In genomic region chr20:32364554-32365208, GRCh38 we compare ENCODE assay signal across 15 cellular contexts. TPM values are rescaled to one million over a fixed set of nuclear protein-coding genes. Genes with fewer than 3 reads are reported as not detected.
DNase-seq lines count a peak whose midpoint lies in the region; ATAC-seq, FAIRE-seq and TF ChIP-seq lines count a peak whose summit lies in the region.
"Had no signal": no experiment of that assay in that cellular context is flagged by ENCODE, and none has a peak within 500 bp of the region (broad histone marks: within the 10 kb centered on the region; RNA-seq: fewer than 3 reads in every experiment).

No MANE protein-coding gene starts in this region.

- H3K4me1 ChIP-seq in HepG2 (ENCODE audit: insufficient read depth, low read length) (peaks cover 100% of the 10 kb centered on the region), right lobe of liver (peaks cover 0 to 73% (median 32%) of the 10 kb centered on the region in 4 donors), body of pancreas (peaks cover 96% of the 10 kb centered on the region)

- CTCF ChIA-PET in HepG2 (lab: Yijun Ruan, JAX; ENCODE audit: low intra/inter-chr PET ratio, low total read pairs) (no interaction called here), Calu3 (lab: Charles Lee) (no interaction called here)

- no peaks in the 10 kb centered on the region; a peak in 1 of 5 replicates for H3K27me3 ChIP-seq in HepG2 (ENCODE audit: control insufficient read depth in 1 of 2, insufficient read depth in 2 of 2, low read length in 2 of 2)
- no peaks in the 10 kb centered on the region for H3K27me3 ChIP-seq in right lobe of liver
- H3K27me3 ChIP-seq in body of pancreas = no peaks in the 10 kb centered on the region

- H3K4me3 Mint-ChIP-seq in type B pancreatic cell = no peak overlapping the region
- H3K4me3 Mint-ChIP-seq in Calu3 (ENCODE audit: low read depth, unreplicated experiment) = no peak overlapping the region

- no peaks in the 10 kb centered on the region for H3K9me3 ChIP-seq in HepG2 (ENCODE audit: low read length)
- no peaks in the 10 kb centered on the region for H3K9me3 ChIP-seq in right lobe of liver
- no peaks in the 10 kb centered on the region for H3K9me3 ChIP-seq in body of pancreas

- no peak for FAIRE-seq in HepG2 (lab: Jason Lieb, UNC)

- in situ Hi-C loops in HepG2 (cut with HindIII; ENCODE audit: extremely low pct_ligation_motif_present, low pct_unique_long_range_greater_than_20kb) = no loop called here

- WGBS in HepG2 (ENCODE audit: low lambda C conversion rate) = 80% methylated on average over 7 of the region's 7 CpGs
- WGBS in right lobe of liver (ENCODE audit: insufficient coverage, low coverage, low lambda C conversion rate, missing lambda C conversion rate) = 66% methylated on average over 6 of the region's 7 CpGs
- WGBS in body of pancreas, 2 donors = 46 to 59% methylated on average over 6 to 7 of the region's 7 CpGs

- peaks cover 11 to 24% of the 10 kb centered on the region in 2 experiments for H3K36me3 ChIP-seq in HepG2 (replicated peaks in 1 of 2; ENCODE audit: control insufficient read depth in 1 of 2, insufficient read depth in 2 of 2, low read length in 2 of 2)
- peaks cover 0 to 3% (median 0%) of the 10 kb centered on the region in 4 donors for H3K36me3 ChIP-seq in right lobe of liver
- no peaks in the 10 kb centered on the region for H3K36me3 ChIP-seq in body of pancreas (replicated peaks in 1 of 2; ENCODE audit: insufficient read depth in 1 of 2, low read depth in 2 of 2)

- intact Hi-C loops in HepG2 (cut with micrococcal nuclease; ENCODE audit: unreplicated experiment) (loop anchor here (5.0 kb wide), 1 partner anchor 37 kb away; no protein-coding TSS in a partner anchor), right lobe of liver (cut with DNase I) (no loop called here), body of pancreas (cut with DNase I) (loop anchor here (10.0 kb wide), 1 partner anchor 100 kb away; no protein-coding TSS in a partner anchor), Calu3 (cut with micrococcal nuclease; ENCODE audit: unreplicated experiment) (loop anchor here (5.0 kb wide), 1 partner anchor 48 kb away; no protein-coding TSS in a partner anchor)

- DNase-seq in HepG2 (ENCODE audit: low spot score) (no peak), right lobe of liver (no peak), NCI-H2171 treated with DMSO at 0.1 percent for 48 hours (lab: John Stamatoyannopoulos, UW) (peak; percentile 93), body of pancreas (no peak), type B pancreatic cell (ENCODE audit: extremely low spot score, unreplicated experiment) (no peak), AG08395 (ENCODE audit: low spot score) (no peak), Calu3 (no peak)
- DNase-seq: activated CD4-positive, alpha-beta T cell treated with anti-CD3 and anti-CD28 coated beads for 1 hour; activated effector memory CD4-positive, alpha-beta T cell treated with anti-CD3 and anti-CD28 coated beads, Interleukin-2, amount 50 U/mL, for 16 hours; KG1; kidney glomerular epithelial cell; RPMI8226 had no signal

- H3K4me3 ChIP-seq in HepG2 (replicated peaks in 1 of 3; ENCODE audit: insufficient read depth in 1 of 3, low read depth in 2 of 3, low read length in 3 of 3) = no peak overlapping the region
- no peak overlapping the region for H3K4me3 ChIP-seq in right lobe of liver
- H3K4me3 ChIP-seq in body of pancreas = no peak overlapping the region
- H3K4me3 ChIP-seq: skin epidermis had no signal

- H3K4me2 ChIP-seq in HepG2 (ENCODE audit: low read depth, low read length) = peak overlapping the region; percentile 7; the same call in 1 of the 2 replicates

- no peak for TF ChIP-seq EP300 in HepG2 (IDR thresholded peaks at IDR 0.05; ENCODE audit: low read depth in 2 of 2, low read length in 2 of 2)
- no peak for TF ChIP-seq EP300 in HepG2 (CRISPR knock-in tag; IDR thresholded peaks at IDR 0.05; ENCODE audit: borderline replicate concordance)

- ATAC-seq in HepG2 (peak; percentile 17), right lobe of liver (no peak), body of pancreas (no peak), GM21723 (IDR thresholded peaks at IDR 0.05; ENCODE audit: unreplicated experiment) (no peak)
- ATAC-seq: HCT116 had no signal

- TF ChIP-seq RAD21 in HepG2 (CRISPR knock-in tag; IDR thresholded peaks at IDR 0.05) = no peak

- H3K27me3 Mint-ChIP-seq in type B pancreatic cell (no peaks in the 10 kb centered on the region), Calu3 (ENCODE audit: unreplicated experiment) (no peaks in the 10 kb centered on the region)

- no peak overlapping the region for H2AFZ ChIP-seq in HepG2 (ENCODE audit: low read length)

- H3K9ac ChIP-seq in HepG2 (ENCODE audit: insufficient read depth, low read depth, low read length) = no peak overlapping the region

- H3K36me3 Mint-ChIP-seq in type B pancreatic cell (peaks cover 7% of the 10 kb centered on the region), Calu3 (ENCODE audit: insufficient read depth, unreplicated experiment) (peaks cover 9% of the 10 kb centered on the region)

- POLR2A ChIA-PET in HepG2 (lab: Yijun Ruan, JAX) = interaction anchor here (1.2 to 2.2 kb wide), 4 partner anchors 8 to 111 kb away, joined by 3 to 6 read pairs (median 4); no protein-coding TSS in a partner anchor

- peaks cover 63% of the 10 kb centered on the region for H3K4me1 Mint-ChIP-seq in type B pancreatic cell (ENCODE audit: unreplicated experiment)
- H3K4me1 Mint-ChIP-seq in Calu3 (ENCODE audit: low read depth, unreplicated experiment) = peaks cover 54% of the 10 kb centered on the region

- peak overlapping the region; percentile 3 for H3K27ac Mint-ChIP-seq in type B pancreatic cell
- H3K27ac Mint-ChIP-seq in Calu3 (ENCODE audit: unreplicated experiment) = no peak overlapping the region

- no peak overlapping the region for H3K27ac ChIP-seq in HepG2 (ENCODE audit: extremely low read length, insufficient read depth, low read length)
- H3K27ac ChIP-seq in right lobe of liver = no peak overlapping the region
- H3K27ac ChIP-seq in body of pancreas = peak overlapping the region in 3 of 4 donors; percentile 24 to 46 (median 42)

- TF ChIP-seq CTCF in HepG2 (CRISPR knock-in tag; IDR thresholded peaks at IDR 0.05) = no peak
- no peak for TF ChIP-seq CTCF in right lobe of liver (IDR thresholded peaks at IDR 0.05)
- no peak for TF ChIP-seq CTCF in body of pancreas (IDR thresholded peaks at IDR 0.05)
- TF ChIP-seq CTCF in type B pancreatic cell (conservative IDR thresholded peaks at IDR 0.05) = no peak
- no peak for TF ChIP-seq CTCF in Calu3 (IDR thresholded peaks at IDR 0.05; ENCODE audit: unreplicated experiment)

- no TSS peak for BruUV-seq in HepG2 (replicated peaks; lab: Mats Ljungman, UMichigan)
- BruUV-seq in Calu3 (replicated peaks; lab: Mats Ljungman, UMichigan) = no TSS peak

- H4K20me1 ChIP-seq in HepG2 (ENCODE audit: insufficient read depth, low read length) = peaks cover 99% of the 10 kb centered on the region

- H3K9me3 Mint-ChIP-seq in type B pancreatic cell (no peaks in the 10 kb centered on the region), Calu3 (ENCODE audit: low read depth, unreplicated experiment) (no peaks in the 10 kb centered on the region)

- H3K79me2 ChIP-seq in HepG2 (ENCODE audit: insufficient read depth, low read length) = peaks cover 100% of the 10 kb centered on the region

- TF ChIP-seq POLR2A in HepG2 (IDR thresholded peaks at IDR 0.05; ENCODE audit: insufficient read depth in 1 of 2, low read depth in 2 of 2, low read length in 2 of 2) = no peak
- no peak for TF ChIP-seq POLR2A in right lobe of liver (IDR thresholded peaks at IDR 0.05)
- TF ChIP-seq POLR2A in body of pancreas (IDR thresholded peaks at IDR 0.05) = no peak

TF ChIP-seq in HepG2, 621 proteins besides CTCF, POLR2A, EP300 and RAD21 (continues in another document):
- TF ChIP-seq ZKSCAN5 (CRISPR knock-in tag; IDR thresholded peaks at IDR 0.05) = no peak
- no peak for TF ChIP-seq CENPT (CRISPR knock-in tag; IDR thresholded peaks at IDR 0.05; ENCODE audit: low read depth)
- 0 out of 2 replicates have a peak, but pooled peaks have one; percentile 29 for TF ChIP-seq ZBTB2 (CRISPR knock-in tag; IDR thresholded peaks at IDR 0.05; ENCODE audit: low read depth)

RNA-seq across cellular contexts. Expression of gene ASXL1, which starts 6.5 kb away (rescaled TPM):
- total RNA-seq in HepG2 (2016; rRNA removed; fragmentation: Illumina TruSeq; extraction: Trizol) (47.3 and 62.1 TPM in 2 replicates), right lobe of liver (10 to 100 TPM; 18.9 to 41.8 (median 26.0) TPM), body of pancreas (100 to 1,000 TPM in 1 of 2 donors, 10 to 100 TPM in 1; 57.9 to 102 TPM), type B pancreatic cell (ENCODE audit: low replicate concordance) (94.4 and 157 TPM in 2 replicates), Calu3 (2022) (120 and 123 TPM in 2 replicates)
- total RNA-seq in HepG2 (2016; cell fraction: cytosol; rRNA removed; fragmentation: Illumina TruSeq; extraction: Trizol; ENCODE audit: low read depth) = 105 and 126 TPM in 2 replicates
- total RNA-seq in HepG2 (2016; cell fraction: insoluble cytoplasmic fraction; rRNA removed; fragmentation: Illumina TruSeq; extraction: Trizol) = 44.0 and 55.9 TPM in 2 replicates
- total RNA-seq in HepG2 (2016; cell fraction: membrane; rRNA removed; fragmentation: Illumina TruSeq; extraction: Trizol) = 30.9 and 35.4 TPM in 2 replicates
- 122 and 129 TPM in 2 replicates for total RNA-seq in HepG2 (2016; cell fraction: nucleus; rRNA removed; fragmentation: Illumina TruSeq; extraction: Trizol)
- polyA plus RNA-seq in HepG2 (2011; rRNA removed) = 74.8 and 87.6 TPM in 2 replicates
- 40.1 and 42.6 TPM in 2 replicates for polyA plus RNA-seq in HepG2 (2011; cell fraction: cytosol; rRNA removed)
- 375 and 376 TPM in 2 replicates for polyA plus RNA-seq in HepG2 (2011; cell fraction: nucleus; rRNA removed)
- polyA plus RNA-seq in HepG2 (2012) = 81.3 and 96.1 TPM in 2 replicates
- 26.1 and 28.4 TPM in 2 replicates for polyA plus RNA-seq in HepG2 (2016; cell fraction: cytosol; fragmentation: Illumina TruSeq; extraction: Trizol; ENCODE audit: low read depth)
- polyA plus RNA-seq in HepG2 (2016; cell fraction: insoluble cytoplasmic fraction; fragmentation: Illumina TruSeq; extraction: Trizol; ENCODE audit: low read depth) = 37.0 and 39.4 TPM in 2 replicates
- polyA plus RNA-seq in HepG2 (2016; cell fraction: membrane; fragmentation: Illumina TruSeq; extraction: Trizol; ENCODE audit: low read depth) = 24.4 and 25.2 TPM in 2 replicates
- 241 and 272 TPM in 2 replicates for polyA plus RNA-seq in HepG2 (2016; cell fraction: nucleus; fragmentation: Illumina TruSeq; extraction: Trizol; ENCODE audit: insufficient read depth, low read depth)
- polyA minus RNA-seq in HepG2 (2011; rRNA and poly(A)+ RNA removed; ENCODE audit: low replicate concordance) = 94.1 and 144 TPM in 2 replicates
- 66.7 and 75.3 TPM in 2 replicates for polyA minus RNA-seq in HepG2 (2011; cell fraction: cytosol; rRNA and poly(A)+ RNA removed)
- polyA minus RNA-seq in HepG2 (2011; cell fraction: nucleus; rRNA and poly(A)+ RNA removed) = 263 and 294 TPM in 2 replicates

Comparison
In these comparisons a context has a peak if more than half of its experiments do, and no peak if none do; other contexts are left out.
1. intact Hi-C loops: an anchor here in HepG2 (5.0 kb wide), body of pancreas (10.0 kb wide) and Calu3 (5.0 kb wide); none called in right lobe of liver.
2. H3K27ac ChIP-seq: peak in body of pancreas (3 of 4); none in HepG2 (single experiment) and right lobe of liver (0 of 3).